ENCODE assay signal across 8 cellular contexts in the genomic region with DNA sequence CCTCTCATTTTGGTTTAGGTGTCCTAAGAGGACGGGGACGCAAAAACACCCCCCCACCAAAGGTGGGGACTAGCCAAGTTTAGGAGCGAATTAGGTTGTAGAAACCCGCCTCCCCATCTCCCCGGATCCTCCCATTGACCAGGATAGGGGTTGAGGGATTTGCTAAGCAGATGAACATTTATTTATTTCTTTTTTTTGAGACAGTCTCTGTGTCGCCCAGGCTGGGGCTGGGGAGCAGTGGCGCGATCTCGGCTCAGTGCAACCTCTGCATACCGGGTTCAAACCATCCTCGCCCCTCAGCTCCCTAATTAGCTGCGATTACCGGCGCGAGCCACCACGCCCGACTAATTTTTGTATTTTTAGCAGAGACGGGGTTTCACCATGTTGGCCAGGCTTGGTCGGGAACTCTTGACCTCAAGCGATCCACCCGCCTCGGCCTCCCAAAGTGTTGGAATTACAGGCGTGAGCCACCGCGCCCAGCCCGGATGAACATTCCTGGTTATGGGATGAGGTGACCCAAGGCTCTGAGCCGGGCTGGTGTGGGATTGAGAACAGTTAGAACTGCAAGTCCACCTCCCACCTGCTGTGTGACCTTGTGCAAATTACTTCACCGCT. TPM values are rescaled to one million over a fixed set of nuclear protein-coding genes. Genes with fewer than 3 reads are reported as not detected.
DNase-seq lines count a peak whose midpoint lies in the region; ATAC-seq, FAIRE-seq and TF ChIP-seq lines count a peak whose summit lies in the region.

No MANE protein-coding gene starts in this region.

- FAIRE-seq in frontal cortex (lab: Jason Lieb, UNC), result no peak

- peaks cover 0 to 2% (median 0%) of the 10 kb centered on the region in 8 donors for H3K9me3 Mint-ChIP-seq in CD4-positive, alpha-beta memory T cell
- no peaks in the 10 kb centered on the region for H3K9me3 Mint-ChIP-seq in HFFc6
- H3K9me3 Mint-ChIP-seq in activated naive CD8-positive, alpha-beta T cell (ENCODE audit: low read depth), result no peaks in the 10 kb centered on the region

- H3K9me3 ChIP-seq in CD4-positive, alpha-beta memory T cell (ENCODE audit: control insufficient read depth in 1 of 2, low read length in 2 of 2), result no peaks in the 10 kb centered on the region
- H3K9me3 ChIP-seq in right cardiac atrium (ENCODE audit: control insufficient read depth, low read length), result no peaks in the 10 kb centered on the region

- peak in 1 of 2 donors; percentile 2 for ATAC-seq in right cardiac atrium
- no peak for ATAC-seq in GM21576 (IDR thresholded peaks at IDR 0.05; ENCODE audit: unreplicated experiment)
- no peak for ATAC-seq in GM18519 (IDR thresholded peaks at IDR 0.05; ENCODE audit: low FRiP score, unreplicated experiment)

- peak overlapping the region; percentile 75 to 87 for H3K4me3 ChIP-seq in CD4-positive, alpha-beta memory T cell (ENCODE audit: low read length in 2 of 2)
- peak overlapping the region; percentile 78 for H3K4me3 ChIP-seq in right cardiac atrium (ENCODE audit: low read length)
- peak overlapping the region; percentile 93 for H3K4me3 ChIP-seq in retinal pigment epithelial cell (ENCODE audit: low read length)

- H3K27ac ChIP-seq in CD4-positive, alpha-beta memory T cell (ENCODE audit: low read depth, low read length), result peak overlapping the region; percentile 93
- peak overlapping the region; percentile 98 for H3K27ac ChIP-seq in right cardiac atrium (ENCODE audit: low read length)

- POLR2A ChIA-PET in CD4-positive, alpha-beta memory T cell (lab: Charles Lee; ENCODE audit: partially characterized antibody), result interaction anchor here (3.3 to 3.4 kb wide), 2 partner anchors 19 to 50 kb away, joined by 40 to 67 read pairs; a partner anchor contains a TSS

- peak overlapping the region; percentile 94 to 99 (median 98) for H3K4me3 Mint-ChIP-seq in CD4-positive, alpha-beta memory T cell
- H3K4me3 Mint-ChIP-seq in HFFc6, result peak overlapping the region; percentile 100
- peak overlapping the region; percentile 92 for H3K4me3 Mint-ChIP-seq in activated naive CD8-positive, alpha-beta T cell

- H3K4me1 Mint-ChIP-seq in CD4-positive, alpha-beta memory T cell, result peaks cover 38 to 65% (median 49%) of the 10 kb centered on the region in 4 donors
- peaks cover 50% of the 10 kb centered on the region for H3K4me1 Mint-ChIP-seq in HFFc6 (ENCODE audit: low read depth)
- peaks cover 41% of the 10 kb centered on the region for H3K4me1 Mint-ChIP-seq in activated naive CD8-positive, alpha-beta T cell (ENCODE audit: low read depth)

- WGBS in right cardiac atrium, result 4% methylated on average over 28 of the region's 28 CpGs

- TF ChIP-seq CTCF in HFFc6 (IDR thresholded peaks at IDR 0.05) (no peak), retinal pigment epithelial cell (conservative IDR thresholded peaks at IDR 0.05; ENCODE audit: low read depth, low read length) (no peak)

- peak overlapping the region; percentile 92 to 100 (median 99) for H3K27ac Mint-ChIP-seq in CD4-positive, alpha-beta memory T cell
- H3K27ac Mint-ChIP-seq in HFFc6, result peak overlapping the region; percentile 100
- H3K27ac Mint-ChIP-seq in activated naive CD8-positive, alpha-beta T cell, result peak overlapping the region; percentile 98

- peaks cover 23% of the 10 kb centered on the region for H3K36me3 ChIP-seq in CD4-positive, alpha-beta memory T cell (ENCODE audit: insufficient read depth, low read length)

- no peaks in the 10 kb centered on the region for H3K27me3 Mint-ChIP-seq in CD4-positive, alpha-beta memory T cell
- H3K27me3 Mint-ChIP-seq in HFFc6 (ENCODE audit: insufficient read depth), result peaks cover 5% of the 10 kb centered on the region
- H3K27me3 Mint-ChIP-seq in activated naive CD8-positive, alpha-beta T cell, result no peaks in the 10 kb centered on the region

- intact Hi-C loops in CD4-positive, alpha-beta memory T cell (cut with micrococcal nuclease), result loop anchor here (5.0 kb wide), 1 partner anchor 42 kb away; no protein-coding TSS in a partner anchor
- intact Hi-C loops in right cardiac atrium (cut with DNase I), result loop anchor here in 1 of 4 donors (2.0 kb wide), 1 partner anchor 52 kb away; a partner anchor contains a TSS

- no peaks in the 10 kb centered on the region for H3K27me3 ChIP-seq in CD4-positive, alpha-beta memory T cell (ENCODE audit: insufficient read depth, low read length)
- no peaks in the 10 kb centered on the region for H3K27me3 ChIP-seq in right cardiac atrium (ENCODE audit: control insufficient read depth, insufficient read depth)

- CTCF ChIA-PET in CD4-positive, alpha-beta memory T cell (lab: Charles Lee; ENCODE audit: partially characterized antibody), result no interaction called here

- H3K4me1 ChIP-seq in CD4-positive, alpha-beta memory T cell (ENCODE audit: insufficient read depth, low read length), result peaks cover 58% of the 10 kb centered on the region
- H3K4me1 ChIP-seq in right cardiac atrium (ENCODE audit: control insufficient read depth, insufficient read depth, low read length), result peaks cover 8% of the 10 kb centered on the region

- H3K36me3 Mint-ChIP-seq in CD4-positive, alpha-beta memory T cell, result peaks cover 20 to 33% of the 10 kb centered on the region in 2 donors
- peaks cover 41% of the 10 kb centered on the region for H3K36me3 Mint-ChIP-seq in HFFc6 (ENCODE audit: low read depth)
- H3K36me3 Mint-ChIP-seq in activated naive CD8-positive, alpha-beta T cell, result peaks cover 4% of the 10 kb centered on the region

- DNase-seq in CD4-positive, alpha-beta memory T cell, result no peak
- peak; percentile 14 for DNase-seq in HFFc6
- DNase-seq in right cardiac atrium, result peak; percentile 58 to 63 (median 58)
- no peak for DNase-seq in retinal pigment epithelial cell (ENCODE audit: low read depth)
- DNase-seq in frontal cortex (ENCODE audit: low spot score in 2 of 2), result no peak

RNA-seq across cellular contexts. Expression of a gene that starts 0.9 kb away (rescaled TPM):
- 100 to 1,000 TPM; 166 to 175 TPM for total RNA-seq in CD4-positive, alpha-beta memory T cell
- 100 to 1,000 TPM; 179 to 185 TPM for polyA plus RNA-seq in CD4-positive, alpha-beta memory T cell
- total RNA-seq in HFFc6 (2021; fragmentation: NEBNext Ultra II Directional; extraction: Animal tissue kit (Norgen Biotek cat#: 25700)), result 100 to 1,000 TPM; 326 to 383 (median 349) TPM
- 100 to 1,000 TPM; 370 to 446 (median 409) TPM for total RNA-seq in right cardiac atrium
- 235 TPM for polyA plus RNA-seq in right cardiac atrium
- total RNA-seq in frontal cortex, result 159 TPM

RNA-seq across cellular contexts. Expression of a gene that starts 19.4 kb away (rescaled TPM):
- 10 to 100 TPM; 47.2 to 54.7 TPM for total RNA-seq in CD4-positive, alpha-beta memory T cell
- polyA plus RNA-seq in CD4-positive, alpha-beta memory T cell, result 10 to 100 TPM in 1 of 2 donors, 1 to 10 TPM in 1; 4.6 to 18.2 TPM
- 1 to 10 TPM; 4.6 to 7.0 (median 5.9) TPM for total RNA-seq in HFFc6 (2021; fragmentation: NEBNext Ultra II Directional; extraction: Animal tissue kit (Norgen Biotek cat#: 25700))
- 1 to 10 TPM; 5.6 to 9.4 (median 8.6) TPM for total RNA-seq in right cardiac atrium
- polyA plus RNA-seq in right cardiac atrium, result 3.4 TPM
- total RNA-seq in frontal cortex, result 47.7 TPM

RNA-seq across cellular contexts. Expression of a gene that starts 51.0 kb away (rescaled TPM):
- total RNA-seq in CD4-positive, alpha-beta memory T cell, result 10 to 100 TPM; 18.6 to 19.0 TPM
- polyA plus RNA-seq in CD4-positive, alpha-beta memory T cell, result 1 to 10 TPM in 1 of 2 donors, under 1 TPM in 1; 0.69 to 7.2 TPM
- 10 to 100 TPM in 3 of 6 experiments, 1 to 10 TPM in 3; 8.6 to 11.0 (median 9.9) TPM for total RNA-seq in HFFc6 (2021; fragmentation: NEBNext Ultra II Directional; extraction: Animal tissue kit (Norgen Biotek cat#: 25700))
- total RNA-seq in right cardiac atrium (1 to 10 TPM; 5.7 to 8.2 (median 6.6) TPM), frontal cortex (28.9 TPM)
- polyA plus RNA-seq in right cardiac atrium, result 1.6 TPM

Comparison
In these comparisons a context has a peak if more than half of its experiments do, and no peak if none do; other contexts are left out.
1. DNase-seq: peak in HFFc6 (single experiment) and right cardiac atrium (3 of 3); none in CD4-positive, alpha-beta memory T cell (0 of 5), retinal pigment epithelial cell (single experiment) and frontal cortex (0 of 2).
2. Peak in every context shown above with its lines, with median percentiles within 50 percentile points of each other: H3K4me3 ChIP-seq, H3K27ac Mint-ChIP-seq and H3K4me3 Mint-ChIP-seq.